Comparison of ENCODE assay signal across 8 cellular contexts in the genomic region with DNA sequence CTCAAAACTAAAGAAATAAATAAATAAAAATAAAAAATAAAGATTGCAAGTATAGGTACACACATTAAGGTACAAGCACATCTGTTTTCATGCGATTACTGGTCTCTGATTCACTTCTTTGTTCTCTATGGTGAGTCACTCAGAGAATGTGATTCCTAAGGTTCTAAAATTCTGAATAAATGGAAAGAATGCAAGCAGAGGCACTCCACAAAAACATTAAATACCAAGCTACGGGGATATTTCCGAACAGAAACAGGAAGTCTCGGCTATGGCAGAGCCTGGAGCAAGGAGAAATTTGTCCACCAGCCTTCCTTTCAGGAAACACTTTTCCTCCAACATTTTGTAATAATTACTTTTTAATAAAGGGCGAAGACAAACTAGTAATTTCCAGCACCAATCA. TPM values are rescaled to one million over a fixed set of nuclear protein-coding genes. Genes with fewer than 3 reads are reported as not detected.
DNase-seq lines count a peak whose midpoint lies in the region; ATAC-seq, FAIRE-seq and TF ChIP-seq lines count a peak whose summit lies in the region.

No MANE protein-coding gene starts in this region.

- H3K27me3 ChIP-seq in Peyer's patch (no peaks in the 10 kb centered on the region), neutrophil (peaks cover 31% of the 10 kb centered on the region)

- TF ChIP-seq POLR2A in Peyer's patch (IDR thresholded peaks at IDR 0.05), result no peak

- TF ChIP-seq CTCF in GM12875 (IDR thresholded peaks at IDR 0.05; ENCODE audit: borderline replicate concordance, insufficient read depth, low read depth, low read length), result no peak
- TF ChIP-seq CTCF in Peyer's patch (IDR thresholded peaks at IDR 0.05), result no peak
- TF ChIP-seq CTCF in neutrophil (IDR thresholded peaks at IDR 0.05), result no peak

- H3K4me1 ChIP-seq in Peyer's patch (peaks cover 0 to 59% (median 20%) of the 10 kb centered on the region in 4 donors), neutrophil (ENCODE audit: control insufficient read depth in 1 of 2, insufficient read depth in 1 of 2, low read depth in 1 of 2, low read length in 1 of 2) (peaks cover 27 to 28% of the 10 kb centered on the region in 2 experiments)

- peak overlapping the region; percentile 91 to 98 (median 92) for H3K27ac ChIP-seq in Peyer's patch
- H3K27ac ChIP-seq in neutrophil, result peak overlapping the region; percentile 90

- no peaks in the 10 kb centered on the region for H3K36me3 ChIP-seq in Peyer's patch
- H3K36me3 ChIP-seq in neutrophil, result no peaks in the 10 kb centered on the region

- H3K9me3 ChIP-seq in Peyer's patch (no peaks in the 10 kb centered on the region), neutrophil (no peaks in the 10 kb centered on the region)

- ATAC-seq in HG03280 (IDR thresholded peaks at IDR 0.05; ENCODE audit: unreplicated experiment) (no peak), HG02981 (IDR thresholded peaks at IDR 0.05; ENCODE audit: unreplicated experiment) (no peak)

- FAIRE-seq in endometrium (lab: Jason Lieb, UNC), result peak; percentile 18

- DNase-seq in Peyer's patch (peak in 1 of 3 donors; percentile 3), NCI-H2107 (lab: John Stamatoyannopoulos, UW) (no peak), mucosa of gallbladder (ENCODE audit: low spot score) (no peak)

- H3K4me3 ChIP-seq in GM12875 (ENCODE audit: low read depth, low read length), result peak overlapping the region; percentile 99
- peak overlapping the region; percentile 88 to 96 (median 92) for H3K4me3 ChIP-seq in Peyer's patch
- H3K4me3 ChIP-seq in neutrophil (ENCODE audit: low read depth in 1 of 2, low read length in 1 of 2), result peak overlapping the region; percentile 82 to 89

RNA-seq across cellular contexts. Expression of gene VOPP1, which starts 1.4 kb away (rescaled TPM):
- total RNA-seq in Peyer's patch, result 10 to 100 TPM; 63.9 to 79.2 (median 72.4) TPM
- 68.2 TPM for total RNA-seq in mucosa of gallbladder
